Comparison of ENCODE assay signal across 14 cellular contexts in genomic region chrX:124299323-124299722, GRCh38. TPM values are rescaled to one million over a fixed set of nuclear protein-coding genes. Genes with fewer than 3 reads are reported as not detected.
"Had no signal": no experiment of that assay in that cellular context is flagged by ENCODE, and none has a peak within 500 bp of the region (broad histone marks: within the 10 kb centered on the region; RNA-seq: fewer than 3 reads in every experiment).

No MANE protein-coding gene starts in this region.

RNA-seq across cellular contexts. Expression of gene TEX13D, which starts 33.1 kb away (rescaled TPM):
- total RNA-seq: activated naive CD8-positive, alpha-beta T cell treated with anti-CD3 and anti-CD28 coated beads, Interleukin-2, amount 10 ng/mL, durations not matched to agents 7 days and 5 days; activated T-cell treated with anti-CD3 and anti-CD28 coated beads, Interleukin-2, amount 50 U/mL, for 4 hours; activated T-cell treated with anti-CD3 and anti-CD28 coated beads, Interleukin-2, amount 50 U/mL, for 72 hours; adrenal gland; aorta; ascending aorta; body of pancreas; breast epithelium; bronchial epithelial cell; cardiac muscle cell; cardiac septum; cerebellum; chondrocyte had no signal
- polyA plus RNA-seq: adipose tissue, adrenal gland, aorta, cardiac muscle cell had no signal

RNA-seq across cellular contexts. Expression of gene SH2D1A, which starts 47.0 kb away (rescaled TPM):
- total RNA-seq: ascending aorta, bronchial epithelial cell, cardiac muscle cell, cerebellum, chondrocyte had no signal
- polyA plus RNA-seq: cardiac muscle cell had no signal
